In the genomic region with DNA sequence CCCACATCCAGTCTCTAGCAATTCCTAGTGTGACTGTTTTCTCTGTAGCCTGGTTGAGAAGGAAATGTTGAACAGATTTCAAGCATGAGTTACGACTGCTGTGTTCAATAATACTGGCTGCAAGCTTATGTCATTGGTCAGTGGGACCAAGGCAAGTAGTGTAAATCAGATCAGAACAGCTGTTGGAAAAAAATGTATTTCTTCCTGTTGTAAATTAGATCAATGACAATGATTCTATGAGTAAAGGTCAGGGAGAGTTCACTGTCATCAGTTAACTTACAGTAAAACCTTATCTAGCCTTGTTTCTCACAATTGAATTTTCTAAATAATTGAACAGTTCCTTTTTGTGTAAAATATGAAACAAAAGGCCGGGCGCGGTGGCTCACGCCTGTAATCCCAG, we compare ENCODE assay signal across 28 cellular contexts. TPM values are rescaled to one million over a fixed set of nuclear protein-coding genes. Genes with fewer than 3 reads are reported as not detected.
DNase-seq lines count a peak whose midpoint lies in the region; ATAC-seq, FAIRE-seq and TF ChIP-seq lines count a peak whose summit lies in the region.
"Had no signal": no experiment of that assay in that cellular context is flagged by ENCODE, and none has a peak within 500 bp of the region (broad histone marks: within the 10 kb centered on the region; RNA-seq: fewer than 3 reads in every experiment).

No MANE protein-coding gene starts in this region.

- H3K27me3 ChIP-seq in K562 (ENCODE audit: control insufficient read depth in 2 of 2, insufficient read depth in 2 of 2, low read length in 2 of 2) (peaks cover 0 to 7% of the 10 kb centered on the region in 2 experiments; a peak in 4 of 5 replicates), tibial nerve (no peaks in the 10 kb centered on the region)
- H3K27me3 ChIP-seq: neutrophil, thyroid gland had no signal

- H3K4me3 Mint-ChIP-seq in activated CD4-positive, alpha-beta T cell treated with anti-CD3 and anti-CD28 coated beads, Interleukin-2, amount 10 ng/mL, durations not matched to agents 7 days and 5 days = no peak overlapping the region
- H3K4me3 Mint-ChIP-seq: central memory CD8-positive, alpha-beta T cell had no signal

- TF ChIP-seq CTCF in HEK293 (tag by site-specific recombination; IDR thresholded peaks at IDR 0.05) = no peak
- no peak for TF ChIP-seq CTCF in K562 (IDR thresholded peaks at IDR 0.05 in 2 of 3, conservative IDR thresholded peaks at IDR 0.05 in 1 of 3; ENCODE audit: insufficient read depth in 2 of 3, low read depth in 1 of 3, low read length in 3 of 3)
- TF ChIP-seq CTCF in tibial nerve (IDR thresholded peaks at IDR 0.05) = no peak

- BruUV-seq in K562 (replicated peaks; lab: Mats Ljungman, UMichigan) = no TSS peak

- ATAC-seq in K562 (no peak), HG02571 (IDR thresholded peaks at IDR 0.05; ENCODE audit: unreplicated experiment) (no peak)
- ATAC-seq: GM12878 had no signal

- H3K27ac Mint-ChIP-seq in activated CD4-positive, alpha-beta T cell treated with anti-CD3 and anti-CD28 coated beads, Interleukin-2, amount 10 ng/mL, durations not matched to agents 7 days and 5 days = peak overlapping the region; percentile 19

- DNase-seq in activated CD4-positive, alpha-beta T cell treated with anti-CD3 and anti-CD28 coated beads, Interleukin-2, amount 10 ng/mL, durations not matched to agents 7 days and 5 days = no peak
- DNase-seq in activated CD4-positive, alpha-beta T cell treated with anti-CD3 and anti-CD28 coated beads for 4 hours = no peak
- no peak for DNase-seq in K562 (ENCODE audit: extremely low read depth in 1 of 4, low spot score in 3 of 4)
- peak; percentile 22 for DNase-seq in retina
- no peak for DNase-seq in tibial nerve (ENCODE audit: low spot score in 2 of 2)
- no peak for DNase-seq in NCI-H524 treated with DMSO at 0.1 percent for 48 hours (lab: John Stamatoyannopoulos, UW)
- DNase-seq: activated CD4-positive, alpha-beta T cell treated with anti-CD3 and anti-CD28 coated beads, Interleukin-2, amount 50 U/mL, for 4 hours; activated naive CD4-positive, alpha-beta T cell treated with anti-CD3 and anti-CD28 coated beads, Interleukin-2, amount 50 U/mL, for 16 hours; BE2C; DND-41; erythroblast; islet precursor cell; MV-4-11; NCI-H1694; NCI-H748 treated with DMSO at 0.1 percent for 48 hours; stimulated activated CD4-positive, alpha-beta T cell treated with anti-CD3 and anti-CD28 coated beads, Interleukin-2, amount 100 ng/mL, for 48 hours; stimulated activated naive CD4-positive, alpha-beta T cell treated with Interleukin-2 at 50 U/mL for 16 hours; thyroid gland had no signal

- TF ChIP-seq EP300 in K562 (IDR thresholded peaks at IDR 0.05; ENCODE audit: low read length) (no peak; the same call in 1 of the 2 replicates), tibial nerve (IDR thresholded peaks at IDR 0.05) (no peak)

- no peak overlapping the region for H3K4me2 ChIP-seq in K562 (ENCODE audit: insufficient read depth, low read length)
- H3K4me2 ChIP-seq: smooth muscle cell had no signal

- intact Hi-C loops in K562 (cut with micrococcal nuclease) = no loop called here

- no peak for FAIRE-seq in K562 (lab: Jason Lieb, UNC)
- FAIRE-seq: A204.1, astrocyte, frontal cortex, GM12878 had no signal

- peaks cover 7% of the 10 kb centered on the region; the same call in 1 of the 2 replicates for H3K4me1 ChIP-seq in HEK293 (ENCODE audit: control insufficient read depth, insufficient read depth, low read length)
- no peaks in the 10 kb centered on the region; a peak in 3 of 5 replicates for H3K4me1 ChIP-seq in K562 (replicated peaks in 1 of 2; ENCODE audit: control insufficient read depth in 2 of 2, insufficient read depth in 2 of 2, low read length in 2 of 2)
- H3K4me1 ChIP-seq in tibial nerve = peaks cover 0 to 56% (median 32%) of the 10 kb centered on the region in 4 donors
- H3K4me1 ChIP-seq: BE2C had no signal

- H3K4me1 Mint-ChIP-seq in activated CD4-positive, alpha-beta T cell treated with anti-CD3 and anti-CD28 coated beads, Interleukin-2, amount 10 ng/mL, durations not matched to agents 7 days and 5 days = peaks cover 60% of the 10 kb centered on the region

- WGBS in K562 (ENCODE audit: insufficient coverage, low coverage, missing lambda C conversion rate) = 31% methylated on average over 5 of the region's 5 CpGs
- WGBS in tibial nerve, 2 donors = 81 to 85% methylated on average over 5 of the region's 5 CpGs

- H3K4me3 ChIP-seq in HEK293 (ENCODE audit: low read depth, low read length) (no peak overlapping the region), K562 (no peak overlapping the region), tibial nerve (no peak overlapping the region)
- H3K4me3 ChIP-seq: GM12878, lung, smooth muscle cell, thyroid gland had no signal

- H3K27ac ChIP-seq in HEK293 (ENCODE audit: extremely low read depth, low read depth, low read length) (no peak overlapping the region), K562 (ENCODE audit: extremely low read depth, low read depth, low read length) (no peak overlapping the region), tibial nerve (no peak overlapping the region)
- H3K27ac ChIP-seq: neutrophil, thyroid gland had no signal

- H3K27me3 Mint-ChIP-seq in activated CD4-positive, alpha-beta T cell treated with anti-CD3 and anti-CD28 coated beads, Interleukin-2, amount 10 ng/mL, durations not matched to agents 7 days and 5 days = no peaks in the 10 kb centered on the region
- H3K27me3 Mint-ChIP-seq: central memory CD8-positive, alpha-beta T cell had no signal

- TF ChIP-seq POLR2A in K562 (conservative IDR thresholded peaks at IDR 0.05) (no peak), tibial nerve (IDR thresholded peaks at IDR 0.05) (no peak)

- in situ Hi-C loops in K562 (cut with MboI) = no loop called here

- no peaks in the 10 kb centered on the region for H3K9me3 ChIP-seq in HEK293 (ENCODE audit: control insufficient read depth, insufficient read depth, low read depth, low read length)
- no peaks in the 10 kb centered on the region for H3K9me3 ChIP-seq in K562 (replicated peaks; ENCODE audit: control insufficient read depth, insufficient read depth, low read depth, low read length)
- H3K9me3 ChIP-seq in tibial nerve = no peaks in the 10 kb centered on the region
- H3K9me3 ChIP-seq: BE2C, neutrophil, thyroid gland had no signal

- no peak overlapping the region for H2AFZ ChIP-seq in K562 (ENCODE audit: low read depth, low read length)

- no peak for TF ChIP-seq RAD21 in K562 (CRISPR knock-in tag; conservative IDR thresholded peaks at IDR 0.05 in 1 of 2, IDR thresholded peaks at IDR 0.05 in 1 of 2)

- H3K9ac ChIP-seq in K562 (ENCODE audit: insufficient read depth in 1 of 2, low read depth in 2 of 2, low read length in 2 of 2) = no peak overlapping the region

- no peaks in the 10 kb centered on the region for H3K9me3 Mint-ChIP-seq in activated CD4-positive, alpha-beta T cell treated with anti-CD3 and anti-CD28 coated beads, Interleukin-2, amount 10 ng/mL, durations not matched to agents 7 days and 5 days
- H3K9me3 Mint-ChIP-seq: central memory CD8-positive, alpha-beta T cell had no signal

- no peaks in the 10 kb centered on the region for H4K20me1 ChIP-seq in K562 (replicated peaks; ENCODE audit: control insufficient read depth, insufficient read depth, low read length)

- H3K36me3 Mint-ChIP-seq in activated CD4-positive, alpha-beta T cell treated with anti-CD3 and anti-CD28 coated beads, Interleukin-2, amount 10 ng/mL, durations not matched to agents 7 days and 5 days (ENCODE audit: low read depth) = peaks cover 39% of the 10 kb centered on the region

- H3K79me2 ChIP-seq in K562 (ENCODE audit: control insufficient read depth, insufficient read depth, low read length) = no peaks in the 10 kb centered on the region

- H3K36me3 ChIP-seq in HEK293 (ENCODE audit: control insufficient read depth in 2 of 2, insufficient read depth in 1 of 2, low read length in 2 of 2) (peaks cover 4 to 10% of the 10 kb centered on the region in 2 experiments; a peak in 2 of 3 replicates), K562 (ENCODE audit: control insufficient read depth, insufficient read depth, low read length) (no peaks in the 10 kb centered on the region; the same call in 2 of the 3 replicates), tibial nerve (peaks cover 0 to 37% (median 0%) of the 10 kb centered on the region in 3 donors)
- H3K36me3 ChIP-seq: BE2C, thyroid gland had no signal

- CTCF ChIA-PET in activated CD4-positive, alpha-beta T cell treated with anti-CD3 and anti-CD28 coated beads, Interleukin-2, amount 10 ng/mL, durations not matched to agents 7 days and 5 days (lab: Charles Lee) = interaction anchor here (0.6 kb wide), 1 partner anchor 39 kb away, joined by 3 read pairs; no protein-coding TSS in a partner anchor
- CTCF ChIA-PET in HEK293 (lab: Yijun Ruan, JAX) (interaction anchor here (0.6 to 1.5 kb wide), 2 partner anchors 151 to 865 kb away, joined by 3 to 4 read pairs; no protein-coding TSS in a partner anchor), K562 (lab: Yijun Ruan, JAX; ENCODE audit: low intra/inter-chr PET ratio) (no interaction called here)

- POLR2A ChIA-PET in activated CD4-positive, alpha-beta T cell treated with anti-CD3 and anti-CD28 coated beads, Interleukin-2, amount 10 ng/mL, durations not matched to agents 7 days and 5 days (lab: Charles Lee) = interaction anchor here (0.6 kb wide), 1 partner anchor 108 kb away, joined by 3 read pairs; no protein-coding TSS in a partner anchor
- POLR2A ChIA-PET in HEK293 (lab: Yijun Ruan, JAX) = interaction anchor here (1.1 kb wide), 1 partner anchor 101 kb away, joined by 5 read pairs; a partner anchor contains a TSS
- POLR2A ChIA-PET in K562 (lab: Yijun Ruan, JAX) = no interaction called here

- no peaks in the 10 kb centered on the region for H3K9me1 ChIP-seq in K562 (ENCODE audit: control insufficient read depth, insufficient read depth, low read length)

RNA-seq across cellular contexts. Expression of a gene that starts 6.7 kb away (rescaled TPM):
- total RNA-seq in activated CD4-positive, alpha-beta T cell treated with anti-CD3 and anti-CD28 coated beads, Interleukin-2, amount 10 ng/mL, durations not matched to agents 7 days and 5 days = 10 to 100 TPM; 16.4 to 16.8 TPM
- total RNA-seq in K562 (2011; cell fraction: chromatin; rRNA removed; ENCODE audit: low replicate concordance) = 0.58 and 1.4 TPM in 2 replicates
- total RNA-seq in K562 (2011; cell fraction: nucleolus; rRNA removed) = 0.83 and 0.92 TPM in 2 replicates
- 1.2 TPM in 2 replicates for total RNA-seq in K562 (2011; cell fraction: nucleoplasm; rRNA removed)
- 0.94 and 1.0 TPM in 2 replicates for total RNA-seq in K562 (2014; rRNA removed)
- total RNA-seq in K562 (2014; rRNA removed; fragmentation: Illumina TruSeq; extraction: Trizol) = 1.1 and 1.2 TPM in 2 replicates
- total RNA-seq in K562 (2015; rRNA removed; fragmentation: Illumina TruSeq; extraction: Trizol) = 0.76 and 0.94 TPM in 2 replicates
- 1.8 and 2.0 TPM in 2 replicates for total RNA-seq in K562 (2021)
- polyA plus RNA-seq in K562 (2011; rRNA removed) = 0.43 and 0.49 TPM in 2 replicates
- polyA plus RNA-seq in K562 (2011; cell fraction: cytosol; rRNA removed) = 0.21 and 0.38 TPM in 2 replicates
- 0.30 and 0.60 TPM in 2 replicates for polyA plus RNA-seq in K562 (2011; cell fraction: nucleus; rRNA removed)
- 0.95 and 2.5 TPM in 2 replicates for polyA plus RNA-seq in K562 (2012)
- 0.45 and 0.62 TPM in 2 replicates for polyA plus RNA-seq in K562 (2014; fragmentation: Illumina TruSeq; extraction: Trizol)
- under 1 TPM; 0.29 to 0.31 TPM for polyA plus RNA-seq in K562 (2014; fragmentation: Nextera tagmentation; extraction: Ambion mirVana)
- polyA plus RNA-seq in K562 (2014; rRNA removed) = 0.49 and 0.94 TPM in 2 replicates
- polyA minus RNA-seq in K562 (2011; rRNA and poly(A)+ RNA removed) = 0.93 and 0.98 TPM in 2 replicates
- polyA minus RNA-seq in K562 (2011; cell fraction: cytosol; rRNA and poly(A)+ RNA removed) = 0.67 and 0.82 TPM in 2 replicates
- 0.67 and 1.00 TPM in 2 replicates for polyA minus RNA-seq in K562 (2011; cell fraction: nucleus; rRNA and poly(A)+ RNA removed)
- total RNA-seq in tibial nerve = 10 to 100 TPM; 12.1 to 18.6 (median 15.9) TPM

Comparison
In these comparisons a context has a peak if more than half of its experiments do, and no peak if none do; other contexts are left out.
1. RNA of a gene that starts 6.7 kb away (total RNA-seq): 12.1 to 18.6 TPM in tibial nerve and 16.4 to 16.8 TPM in activated CD4-positive, alpha-beta T cell treated with anti-CD3 and anti-CD28 coated beads, Interleukin-2, amount 10 ng/mL, durations not matched to agents 7 days and 5 days; 0.58 to 2.0 TPM in K562; every median in the first group is over 4 times any median in the second.